Comparison of ENCODE assay signal across 8 cellular contexts in genomic region chr2:38037757-38038615, GRCh38. TPM values are rescaled to one million over a fixed set of nuclear protein-coding genes. Genes with fewer than 3 reads are reported as not detected.
DNase-seq lines count a peak whose midpoint lies in the region; ATAC-seq lines count a peak whose summit lies in the region.

No MANE protein-coding gene starts in this region.

- peaks cover 10% of the 10 kb centered on the region; the same call in 1 of the 2 replicates for H3K9me3 ChIP-seq in NT2/D1 (ENCODE audit: insufficient read depth, low read length)

- peaks cover 6 to 8% (median 8%) of the 10 kb centered on the region in 3 donors for H3K4me1 Mint-ChIP-seq in T-cell

- ATAC-seq in Right ventricle myocardium inferior (peak; percentile 84), HG02571 (IDR thresholded peaks at IDR 0.05; ENCODE audit: unreplicated experiment) (peak; percentile 67), T-cell (replicated peaks in 1 of 4) (no peak)

- H3K4me3 Mint-ChIP-seq in T-cell = no peak overlapping the region

- H3K36me3 ChIP-seq in NT2/D1 (ENCODE audit: insufficient read depth, insufficient read length, low read length) = no peaks in the 10 kb centered on the region

- H3K27me3 ChIP-seq in NT2/D1 (ENCODE audit: insufficient read depth, insufficient read length) = no peaks in the 10 kb centered on the region

- no peaks in the 10 kb centered on the region for H3K9me3 Mint-ChIP-seq in T-cell

- peak; percentile 67 for DNase-seq in Right ventricle myocardium inferior (ENCODE audit: missing footprints)
- DNase-seq in cardiac septum (ENCODE audit: low spot score) = no peak
- peak; percentile 11 for DNase-seq in NT2/D1 (ENCODE audit: low read depth, low spot score)
- DNase-seq in fibroblast of gingiva (ENCODE audit: low read depth) = peak; percentile 86
- DNase-seq in occipital lobe (lab: John Stamatoyannopoulos, UW) = peak; percentile 36
- DNase-seq in NOMO-1 treated with dmso at 0.1 percent for 144 hours (lab: John Stamatoyannopoulos, UW; ENCODE audit: unreplicated experiment) = no peak
- no peak for DNase-seq in T-cell

- no peaks in the 10 kb centered on the region for H3K4me1 ChIP-seq in NT2/D1 (ENCODE audit: insufficient read depth, insufficient read length)

- H3K27ac Mint-ChIP-seq in T-cell = no peak overlapping the region

- intact Hi-C loops in Right ventricle myocardium inferior (cut with DNase I) (no loop called here), cardiac septum (cut with DNase I) (no loop called here)

- H3K27me3 Mint-ChIP-seq in T-cell = peaks cover 58 to 66% of the 10 kb centered on the region in 2 donors

- POLR2A ChIA-PET in T-cell (lab: Charles Lee) = no interaction called here

- H3K36me3 Mint-ChIP-seq in T-cell = no peaks in the 10 kb centered on the region

- CTCF ChIA-PET in T-cell (lab: Charles Lee) = no interaction called here

- H3K4me3 ChIP-seq in NT2/D1 (ENCODE audit: insufficient read length, low read depth) = no peak overlapping the region

- no peak overlapping the region for H3K9ac ChIP-seq in NT2/D1 (ENCODE audit: insufficient read length, low read depth)

RNA-seq across cellular contexts. Expression of gene CYP1B1, which starts 38.0 kb away (rescaled TPM):
- total RNA-seq in Right ventricle myocardium inferior = 19.6 TPM
- total RNA-seq in cardiac septum = 92.7 TPM
- total RNA-seq in occipital lobe = 7.8 TPM
- under 1 TPM in 3 of 5 donors, not detected in 2; 0.66 to 0.85 (median 0.76) TPM for total RNA-seq in T-cell

Comparison
In these comparisons a context has a peak if more than half of its experiments do, and no peak if none do; other contexts are left out.
1. DNase-seq: peak in Right ventricle myocardium inferior (single experiment), NT2/D1 (single experiment), fibroblast of gingiva (single experiment) and occipital lobe (single experiment); none in cardiac septum (single experiment), NOMO-1 treated with dmso at 0.1 percent for 144 hours (single experiment) and T-cell (0 of 34).
2. ATAC-seq: peak in Right ventricle myocardium inferior (single experiment) and HG02571 (single experiment); none in T-cell (0 of 4).